In genomic region chr13:50173045-50173444, GRCh38 we compare ENCODE assay signal across 2 cellular contexts.
A peak's percentile ranks its signal among the peaks of the same experiment; 100 is the strongest.
TF ChIP-seq lines count a peak whose summit lies in the region.

No MANE protein-coding gene starts in this region.

TF ChIP-seq in K562, 482 proteins besides CTCF, POLR2A, EP300 and RAD21 (continued from another document):
- peak; percentile 80 for TF ChIP-seq CEBPB (tag; IDR thresholded peaks at IDR 0.05)

TF ChIP-seq in HepG2, 621 proteins besides CTCF, POLR2A, EP300 and RAD21 (continued from another document):
- peak; percentile 42; the same call in 1 of the 2 replicates for TF ChIP-seq CEBPG (CRISPR knock-in tag; IDR thresholded peaks at IDR 0.05)
TF ChIP-seq in HepG2: peak in this region for 2; not testable (repeated sequence) for 619.
